27 cellular contexts compared by ENCODE assay signal in the genomic region with DNA sequence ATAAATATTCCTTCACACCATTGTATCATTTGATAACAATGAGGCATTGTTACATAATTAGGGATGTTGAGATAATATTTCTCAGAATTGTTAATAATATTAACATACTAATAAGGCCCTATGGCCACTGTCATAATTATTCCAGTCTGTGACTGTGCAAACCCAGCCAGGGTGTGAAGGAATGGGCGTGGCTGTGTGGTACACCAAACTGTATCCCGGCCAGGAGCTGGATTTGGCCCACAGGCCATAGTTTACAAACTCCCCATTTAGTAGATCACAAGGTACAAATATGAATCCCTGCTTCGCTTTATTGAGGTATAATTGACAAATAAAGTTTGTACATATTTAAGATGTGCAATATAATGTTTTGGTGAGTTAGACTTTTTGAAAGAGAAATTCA.
DNase-seq lines count a peak whose midpoint lies in the region; ATAC-seq, FAIRE-seq and TF ChIP-seq lines count a peak whose summit lies in the region.
"Had no signal": no experiment of that assay in that cellular context is flagged by ENCODE, and none has a peak within 500 bp of the region (broad histone marks: within the 10 kb centered on the region; RNA-seq: fewer than 3 reads in every experiment).

No MANE protein-coding gene starts in this region.

- no peaks in the 10 kb centered on the region for H3K36me3 ChIP-seq in K562 (ENCODE audit: control insufficient read depth, insufficient read depth, low read length)
- no peaks in the 10 kb centered on the region for H3K36me3 ChIP-seq in neural progenitor cell
- H3K36me3 ChIP-seq: BE2C; BLaER1 treated with 17β-estradiol and CSF1 and Interleukin-3, amounts not matched to agents 10 nM and 100 nM had no signal

- no peak overlapping the region for H3K9ac ChIP-seq in K562 (ENCODE audit: insufficient read depth in 1 of 2, low read depth in 2 of 2, low read length in 2 of 2)
- no peak overlapping the region for H3K9ac ChIP-seq in neural progenitor cell
- H3K9ac ChIP-seq: BLaER1 treated with 17β-estradiol and CSF1 and Interleukin-3, amounts not matched to agents 10 nM and 100 nM; GM23248 had no signal

- 11% methylated on average over 3 of the region's 3 CpGs for WGBS in K562 (ENCODE audit: insufficient coverage, low coverage, missing lambda C conversion rate)

- H3K27ac Mint-ChIP-seq in neural progenitor cell = peak overlapping the region; percentile 44
- H3K27ac Mint-ChIP-seq: CD14-positive monocyte; CD4-positive, alpha-beta T cell; CD8-positive, alpha-beta memory T cell had no signal

- H3K4me3 Mint-ChIP-seq in neural progenitor cell = no peak overlapping the region
- H3K4me3 Mint-ChIP-seq: CD14-positive monocyte; CD4-positive, alpha-beta T cell; CD8-positive, alpha-beta memory T cell had no signal

- CTCF ChIA-PET in K562 (lab: Yijun Ruan, JAX; ENCODE audit: low intra/inter-chr PET ratio) = no interaction called here

- no peaks in the 10 kb centered on the region for H3K9me1 ChIP-seq in K562 (ENCODE audit: control insufficient read depth, insufficient read depth, low read length)

- H3K27me3 Mint-ChIP-seq in neural progenitor cell (ENCODE audit: insufficient read depth, low read depth) = peaks cover 3% of the 10 kb centered on the region
- H3K27me3 Mint-ChIP-seq: CD8-positive, alpha-beta memory T cell had no signal

- H3K79me2 ChIP-seq in K562 (ENCODE audit: control insufficient read depth, insufficient read depth, low read length) (no peaks in the 10 kb centered on the region), neural progenitor cell (ENCODE audit: low read depth) (no peaks in the 10 kb centered on the region)

- DNase-seq in Right ventricle myocardium superior (peak; percentile 39), left cardiac atrium (no peak), K562 (ENCODE audit: extremely low read depth in 1 of 4, low spot score in 3 of 4) (no peak), left ventricle myocardium superior (no peak), neural progenitor cell (ENCODE audit: low spot score) (no peak), HK-2 (ENCODE audit: unreplicated experiment) (no peak)
- DNase-seq in stimulated activated naive CD4-positive, alpha-beta T cell (lab: John Stamatoyannopoulos, UW) = no peak
- DNase-seq: 8988T; ACHN; AML-193; BE2C; CD4-positive, alpha-beta T cell; CD8-positive, alpha-beta memory T cell; DMS 273 treated with DMSO at 0.1 percent for 48 hours; DMS79; EL; GDM1; GM23248; H7; HCEC 1CT had no signal

- no peaks in the 10 kb centered on the region for H3F3A ChIP-seq in neural progenitor cell (ENCODE audit: low read depth)

- no peak for TF ChIP-seq RAD21 in K562 (CRISPR knock-in tag; conservative IDR thresholded peaks at IDR 0.05 in 1 of 2, IDR thresholded peaks at IDR 0.05 in 1 of 2)

- H3K4me3 ChIP-seq in K562 (no peak overlapping the region), neural progenitor cell (no peak overlapping the region)
- H3K4me3 ChIP-seq: A549; BLaER1 treated with 17β-estradiol and CSF1 and Interleukin-3, amounts not matched to agents 10 nM and 100 nM; GM12878; GM23248 had no signal

- H3K4me1 ChIP-seq in K562 (replicated peaks in 1 of 2; ENCODE audit: control insufficient read depth in 2 of 2, insufficient read depth in 2 of 2, low read length in 2 of 2) (no peaks in the 10 kb centered on the region; a peak in 1 of 5 replicates), neural progenitor cell (peaks cover 14% of the 10 kb centered on the region)
- H3K4me1 ChIP-seq: A549 had no signal

- intact Hi-C loops in Right ventricle myocardium superior (cut with DNase I) (no loop called here), left cardiac atrium (cut with DNase I) (no loop called here), K562 (cut with micrococcal nuclease) (loop anchor here (5.0 kb wide), 1 partner anchor 67 kb away; no protein-coding TSS in a partner anchor), left ventricle myocardium superior (cut with micrococcal nuclease) (no loop called here)

- H3K9me3 ChIP-seq in K562 (replicated peaks; ENCODE audit: control insufficient read depth, insufficient read depth, low read depth, low read length) (no peaks in the 10 kb centered on the region), neural progenitor cell (ENCODE audit: low read depth) (no peaks in the 10 kb centered on the region)
- H3K9me3 ChIP-seq: A549; BE2C; BLaER1 treated with 17β-estradiol and CSF1 and Interleukin-3, amounts not matched to agents 10 nM and 100 nM had no signal

- H3K27me3 ChIP-seq in K562 (ENCODE audit: control insufficient read depth in 2 of 2, insufficient read depth in 2 of 2, low read length in 2 of 2) (no peaks in the 10 kb centered on the region), neural progenitor cell (no peaks in the 10 kb centered on the region)
- H3K27me3 ChIP-seq: BE2C; BLaER1 treated with 17β-estradiol and CSF1 and Interleukin-3, amounts not matched to agents 10 nM and 100 nM had no signal

- H4K20me1 ChIP-seq in K562 (replicated peaks; ENCODE audit: control insufficient read depth, insufficient read depth, low read length) = no peaks in the 10 kb centered on the region
- no peaks in the 10 kb centered on the region for H4K20me1 ChIP-seq in neural progenitor cell (ENCODE audit: low read depth)
- H4K20me1 ChIP-seq: BLaER1 treated with 17β-estradiol and CSF1 and Interleukin-3, amounts not matched to agents 10 nM and 100 nM had no signal

- peaks cover 33% of the 10 kb centered on the region for H3K4me1 Mint-ChIP-seq in neural progenitor cell
- H3K4me1 Mint-ChIP-seq: CD14-positive monocyte; CD8-positive, alpha-beta memory T cell had no signal

- FAIRE-seq in K562 (lab: Jason Lieb, UNC) = no peak
- FAIRE-seq: A549, D721Med, GM12878, GM19239, H1 had no signal

- no peak for TF ChIP-seq POLR2A in K562 (conservative IDR thresholded peaks at IDR 0.05)

- no peak for TF ChIP-seq CTCF in K562 (IDR thresholded peaks at IDR 0.05 in 2 of 3, conservative IDR thresholded peaks at IDR 0.05 in 1 of 3; ENCODE audit: insufficient read depth in 2 of 3, low read depth in 1 of 3, low read length in 3 of 3)
- no peak for TF ChIP-seq CTCF in neural progenitor cell (IDR thresholded peaks at IDR 0.05)

- POLR2A ChIA-PET in K562 (lab: Yijun Ruan, JAX) = no interaction called here

- in situ Hi-C loops in K562 (cut with MboI) = no loop called here

- H3K36me3 Mint-ChIP-seq in neural progenitor cell = no peaks in the 10 kb centered on the region
- H3K36me3 Mint-ChIP-seq: CD14-positive monocyte; CD8-positive, alpha-beta memory T cell had no signal

- H3K4me2 ChIP-seq in K562 (ENCODE audit: insufficient read depth, low read length) = no peak overlapping the region
- H3K4me2 ChIP-seq in neural progenitor cell = no peak overlapping the region
- H3K4me2 ChIP-seq: A549 had no signal

- H3K27ac ChIP-seq in K562 (ENCODE audit: extremely low read depth, low read depth, low read length) (no peak overlapping the region), neural progenitor cell (no peak overlapping the region)
- H3K27ac ChIP-seq: A549; BLaER1 treated with 17β-estradiol and CSF1 and Interleukin-3, amounts not matched to agents 10 nM and 100 nM; GM23248 had no signal

- H2AFZ ChIP-seq in K562 (ENCODE audit: low read depth, low read length) = no peak overlapping the region
- H2AFZ ChIP-seq in neural progenitor cell (replicated peaks) = no peak overlapping the region
- H2AFZ ChIP-seq: GM23248 had no signal

- peaks cover 9% of the 10 kb centered on the region for H3K9me3 Mint-ChIP-seq in neural progenitor cell
- H3K9me3 Mint-ChIP-seq: CD4-positive, alpha-beta T cell had no signal

- no peak for TF ChIP-seq EP300 in K562 (IDR thresholded peaks at IDR 0.05; ENCODE audit: low read length)

- no TSS peak for BruUV-seq in K562 (replicated peaks; lab: Mats Ljungman, UMichigan)

- ATAC-seq in Right ventricle myocardium superior (ENCODE audit: poor library complexity) = no peak
- no peak for ATAC-seq in left cardiac atrium
- ATAC-seq in K562 = 0 out of 3 replicates have a peak, but pooled peaks have one; percentile 34
- peak; percentile 34 for ATAC-seq in left ventricle myocardium superior
- ATAC-seq: A549, GM12878 had no signal

TF ChIP-seq in K562, 482 proteins besides CTCF, POLR2A, EP300 and RAD21:
- TF ChIP-seq, protein P1, sequence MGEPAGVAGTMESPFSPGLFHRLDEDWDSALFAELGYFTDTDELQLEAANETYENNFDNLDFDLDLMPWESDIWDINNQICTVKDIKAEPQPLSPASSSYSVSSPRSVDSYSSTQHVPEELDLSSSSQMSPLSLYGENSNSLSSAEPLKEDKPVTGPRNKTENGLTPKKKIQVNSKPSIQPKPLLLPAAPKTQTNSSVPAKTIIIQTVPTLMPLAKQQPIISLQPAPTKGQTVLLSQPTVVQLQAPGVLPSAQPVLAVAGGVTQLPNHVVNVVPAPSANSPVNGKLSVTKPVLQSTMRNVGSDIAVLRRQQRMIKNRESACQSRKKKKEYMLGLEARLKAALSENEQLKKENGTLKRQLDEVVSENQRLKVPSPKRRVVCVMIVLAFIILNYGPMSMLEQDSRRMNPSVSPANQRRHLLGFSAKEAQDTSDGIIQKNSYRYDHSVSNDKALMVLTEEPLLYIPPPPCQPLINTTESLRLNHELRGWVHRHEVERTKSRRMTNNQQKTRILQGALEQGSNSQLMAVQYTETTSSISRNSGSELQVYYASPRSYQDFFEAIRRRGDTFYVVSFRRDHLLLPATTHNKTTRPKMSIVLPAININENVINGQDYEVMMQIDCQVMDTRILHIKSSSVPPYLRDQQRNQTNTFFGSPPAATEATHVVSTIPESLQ (CRISPR knock-in tag; IDR thresholded peaks at IDR 0.05) = no peak
- TF ChIP-seq ZNF143 (CRISPR knock-in tag; IDR thresholded peaks at IDR 0.05) = no peak
- no peak for TF ChIP-seq ZNF77 (CRISPR knock-in tag; IDR thresholded peaks at IDR 0.05)
- TF ChIP-seq ZBTB17 (CRISPR knock-in tag; IDR thresholded peaks at IDR 0.05) = no peak
- no peak for TF ChIP-seq SMARCC2 (IDR thresholded peaks at IDR 0.05; ENCODE audit: low read depth)
- no peak for TF ChIP-seq POLR2H (tag; IDR thresholded peaks at IDR 0.05; ENCODE audit: low read depth)
- TF ChIP-seq SP2 (IDR thresholded peaks at IDR 0.05; ENCODE audit: extremely low read depth, low read depth, low read length, poor library complexity, severe bottlenecking) = no peak
- no peak for TF ChIP-seq THRAP3 (IDR thresholded peaks at IDR 0.05; ENCODE audit: borderline replicate concordance)
- no peak for TF ChIP-seq CBX1 (IDR thresholded peaks at IDR 0.05; ENCODE audit: low read depth)
- no peak for TF ChIP-seq HDAC3 (IDR thresholded peaks at IDR 0.05; ENCODE audit: borderline replicate concordance, partially characterized antibody)

Comparison
In these comparisons a context has a peak if more than half of its experiments do, and no peak if none do; other contexts are left out.
1. ATAC-seq: peak in K562 (single experiment) and left ventricle myocardium superior (single experiment); none in Right ventricle myocardium superior (single experiment) and left cardiac atrium (0 of 2).